In genomic region chr1:6077919-6078318, GRCh38 we compare ENCODE assay signal across 15 cellular contexts. TPM values are rescaled to one million over a fixed set of nuclear protein-coding genes. Genes with fewer than 3 reads are reported as not detected.
DNase-seq lines count a peak whose midpoint lies in the region; ATAC-seq and TF ChIP-seq lines count a peak whose summit lies in the region.
"Had no signal": no experiment of that assay in that cellular context is flagged by ENCODE, and none has a peak within 500 bp of the region (broad histone marks: within the 10 kb centered on the region; RNA-seq: fewer than 3 reads in every experiment).

No MANE protein-coding gene starts in this region.

- no peak overlapping the region for H3K4me3 ChIP-seq in BLaER1

- H3K27me3 ChIP-seq in BLaER1 = no peaks in the 10 kb centered on the region
- H3K27me3 ChIP-seq: BE2C had no signal

- no peaks in the 10 kb centered on the region for H3K9me3 ChIP-seq in BLaER1
- H3K9me3 ChIP-seq: BE2C, Caco-2 had no signal

- peak overlapping the region; percentile 78; the same call in 1 of the 2 replicates for H3K4me2 ChIP-seq in BLaER1

- H4K20me1 ChIP-seq in BLaER1 = peaks cover 99% of the 10 kb centered on the region

- H3K27ac Mint-ChIP-seq in WTC11 (peak overlapping the region; percentile 82; the same call in 1 of the 2 replicates), chondrocyte (ENCODE audit: unreplicated experiment) (no peak overlapping the region), nephron progenitor cell (peak overlapping the region; percentile 89)
- H3K27ac Mint-ChIP-seq: CD4-positive, alpha-beta T cell; H9 had no signal

- H3K36me3 Mint-ChIP-seq in WTC11 (no peaks in the 10 kb centered on the region), chondrocyte (ENCODE audit: low read depth) (no peaks in the 10 kb centered on the region), nephron progenitor cell (ENCODE audit: low read depth) (no peaks in the 10 kb centered on the region)

- DNase-seq in WTC11 (ENCODE audit: low spot score) (no peak), chondrocyte (ENCODE audit: low spot score) (peak; percentile 85), nephron progenitor cell (no peak), NCI-H345 (lab: John Stamatoyannopoulos, UW) (no peak), globus pallidus (ENCODE audit: low spot score) (no peak)
- DNase-seq: ACHN; BE2C; Caco-2; CD4-positive, alpha-beta T cell; GOT3; H9; IMR-90 had no signal

- H3K9ac ChIP-seq in BLaER1 = no peak overlapping the region

- H3K9me3 Mint-ChIP-seq in WTC11 = no peaks in the 10 kb centered on the region
- H3K9me3 Mint-ChIP-seq in chondrocyte (ENCODE audit: low read depth) = peaks cover 3% of the 10 kb centered on the region
- no peaks in the 10 kb centered on the region for H3K9me3 Mint-ChIP-seq in nephron progenitor cell
- H3K9me3 Mint-ChIP-seq: CD4-positive, alpha-beta T cell; H9 had no signal

- H3K27me3 Mint-ChIP-seq in WTC11 (ENCODE audit: low read depth) = no peaks in the 10 kb centered on the region
- H3K27me3 Mint-ChIP-seq in chondrocyte (ENCODE audit: low read depth) = peaks cover 6% of the 10 kb centered on the region
- H3K27me3 Mint-ChIP-seq in nephron progenitor cell (ENCODE audit: low read depth, poor library complexity) = peaks cover 22% of the 10 kb centered on the region
- H3K27me3 Mint-ChIP-seq: CD4-positive, alpha-beta T cell had no signal

- CTCF ChIA-PET in WTC11 (lab: Charles Lee) = interaction anchor here (0.8 to 1.6 kb wide), 4 partner anchors 25 to 127 kb away, joined by 3 to 9 read pairs (median 4); no protein-coding TSS in a partner anchor

- POLR2A ChIA-PET in WTC11 (lab: Charles Lee) = no interaction called here

- H3K4me1 Mint-ChIP-seq in WTC11 (0 out of 2 replicates have a peak, but pooled peaks cover 3% of the 10 kb centered on the region), chondrocyte (ENCODE audit: low read depth) (no peaks in the 10 kb centered on the region), nephron progenitor cell (peaks cover 17% of the 10 kb centered on the region)

- ATAC-seq in WTC11 = no peak
- no peak for ATAC-seq in GM19455 (IDR thresholded peaks at IDR 0.05; ENCODE audit: unreplicated experiment)

- no peak overlapping the region for H3K27ac ChIP-seq in BLaER1
- H3K27ac ChIP-seq: C4-2B had no signal

- no peak for TF ChIP-seq CTCF in WTC11 (IDR thresholded peaks at IDR 0.05)
- no peak for TF ChIP-seq CTCF in chondrocyte (IDR thresholded peaks at IDR 0.05)
- TF ChIP-seq CTCF in nephron progenitor cell (IDR thresholded peaks at IDR 0.05) = no peak

- peaks cover 50% of the 10 kb centered on the region for H3K4me1 ChIP-seq in BLaER1
- H3K4me1 ChIP-seq: BE2C, Caco-2 had no signal

- peaks cover 87% of the 10 kb centered on the region for H3K36me3 ChIP-seq in BLaER1
- H3K36me3 ChIP-seq: BE2C had no signal

- no peak overlapping the region for H3K4me3 Mint-ChIP-seq in WTC11
- no peak overlapping the region for H3K4me3 Mint-ChIP-seq in chondrocyte (ENCODE audit: unreplicated experiment)
- no peak overlapping the region for H3K4me3 Mint-ChIP-seq in nephron progenitor cell
- H3K4me3 Mint-ChIP-seq: CD4-positive, alpha-beta T cell; H9 had no signal

TF ChIP-seq in WTC11, 78 proteins besides CTCF, POLR2A, EP300 and RAD21 (continues in another document):
- TF ChIP-seq OVOL2 (CRISPR knock-in tag; IDR thresholded peaks at IDR 0.05; ENCODE audit: borderline replicate concordance) (no peak), KAT7 (CRISPR knock-in tag; IDR thresholded peaks at IDR 0.05; ENCODE audit: borderline replicate concordance) (no peak), ZSCAN18 (CRISPR knock-in tag; IDR thresholded peaks at IDR 0.05) (no peak), ATF2 (CRISPR knock-in tag; IDR thresholded peaks at IDR 0.05; ENCODE audit: borderline replicate concordance, low read depth) (no peak), PREB (CRISPR knock-in tag; IDR thresholded peaks at IDR 0.05; ENCODE audit: borderline replicate concordance) (no peak), HMGA2 (CRISPR knock-in tag; IDR thresholded peaks at IDR 0.05) (no peak), ELF4 (CRISPR knock-in tag; IDR thresholded peaks at IDR 0.05; ENCODE audit: low read depth) (no peak), AFF4 (CRISPR knock-in tag; IDR thresholded peaks at IDR 0.05; ENCODE audit: borderline replicate concordance) (no peak), STAT6 (CRISPR knock-in tag; conservative IDR thresholded peaks at IDR 0.05; ENCODE audit: low read depth) (no peak)

RNA-seq across cellular contexts. Expression of gene KCNAB2, which starts 32.2 kb away (rescaled TPM):
- total RNA-seq in WTC11 (2021) (9.3 to 10.3 TPM (median 9.6 TPM) in 3 replicates), chondrocyte (4.2 to 7.3 TPM (median 5.2 TPM) in 3 replicates)
